8 cellular contexts compared by ENCODE assay signal in the genomic region with DNA sequence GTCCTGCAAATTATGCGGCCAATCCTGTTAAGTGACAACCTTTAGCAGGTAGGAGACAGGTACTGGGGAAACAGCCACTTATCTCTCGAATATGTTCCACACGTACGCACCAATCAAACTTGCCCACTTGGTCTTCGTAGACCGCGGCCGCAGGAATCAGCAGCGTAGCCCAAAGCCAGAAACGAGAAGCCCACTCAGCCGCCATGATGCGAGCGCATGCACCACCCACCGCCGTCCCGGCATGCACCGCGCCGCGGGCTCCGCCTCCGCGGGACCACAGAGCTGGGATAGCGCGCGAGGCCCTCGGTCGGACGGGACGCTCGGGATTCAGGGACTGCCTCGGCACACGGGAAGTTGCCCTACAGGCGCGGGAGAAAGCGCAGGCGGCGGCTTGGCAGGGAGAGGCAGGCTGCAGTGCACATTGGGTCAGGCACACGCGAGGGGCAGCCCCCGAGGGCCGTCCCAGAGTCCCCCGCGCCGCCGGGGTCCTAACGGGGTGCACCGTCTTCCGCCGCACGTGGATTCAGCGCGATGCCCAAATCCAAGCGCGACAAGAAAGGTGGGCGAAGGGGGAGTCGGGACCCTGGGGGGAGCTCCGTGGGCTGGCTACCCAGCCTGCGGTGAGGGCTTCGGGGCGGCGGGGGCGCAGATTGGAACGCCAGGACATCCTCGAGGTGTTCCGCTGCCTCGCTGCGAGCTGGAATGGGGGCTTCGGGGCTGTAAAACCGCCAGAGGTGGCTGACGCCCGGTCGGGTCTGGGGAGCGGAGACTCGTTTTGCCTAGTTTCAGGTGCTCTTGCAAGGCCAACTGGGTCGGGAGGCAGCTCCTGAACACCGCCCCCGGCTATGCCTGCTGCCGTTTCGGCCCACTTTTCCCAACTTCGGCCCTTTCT. TPM values are rescaled to one million over a fixed set of nuclear protein-coding genes. Genes with fewer than 3 reads are reported as not detected.
A peak's percentile ranks its signal among the peaks of the same experiment; 100 is the strongest.
DNase-seq lines count a peak whose midpoint lies in the region; ATAC-seq and TF ChIP-seq lines count a peak whose summit lies in the region.

A gene (minus strand): TSS at position 220 of the 892 bp plus-strand sequence. CDS start 15 bp downstream, at position 205.
A gene (plus strand): TSS at position 501 of the 892 bp plus-strand sequence. CDS start 31 bp downstream, at position 532.

- peaks cover 80% of the 10 kb centered on the region for H3K36me3 Mint-ChIP-seq in activated T-helper 17 cell treated with anti-CD3 and anti-CD28 coated beads, Interleukin-2, amount 50 U/mL, for 72 hours (ENCODE audit: low read depth)
- H3K36me3 Mint-ChIP-seq in naive thymus-derived CD8-positive, alpha-beta T cell: peaks cover 0 to 20% (median 0%) of the 10 kb centered on the region in 3 donors
- peaks cover 6 to 26% of the 10 kb centered on the region in 2 donors for H3K36me3 Mint-ChIP-seq in stimulated activated naive B cell treated with anti-CD40 and anti-IgM and Interleukin-4, amounts not matched to agents 10 μg/mL and 1 μg/mL and 100 μg/mL, for 72 hours

- peak; percentile 76 for ATAC-seq in GM21529 (IDR thresholded peaks at IDR 0.05; ENCODE audit: unreplicated experiment)
- peak; percentile 85 for ATAC-seq in activated T-helper 17 cell treated with anti-CD3 and anti-CD28 coated beads, Interleukin-2, amount 50 U/mL, for 72 hours (replicated peaks)
- peak; percentile 95 for ATAC-seq in naive thymus-derived CD8-positive, alpha-beta T cell
- peak; percentile 90 to 94 for ATAC-seq in stimulated activated naive B cell treated with anti-CD40 and anti-IgM and Interleukin-4, amounts not matched to agents 10 μg/mL and 1 μg/mL and 100 μg/mL, for 72 hours (replicated peaks)

- no peaks in the 10 kb centered on the region for H3K27me3 Mint-ChIP-seq in activated T-helper 17 cell treated with anti-CD3 and anti-CD28 coated beads, Interleukin-2, amount 50 U/mL, for 72 hours
- H3K27me3 Mint-ChIP-seq in naive thymus-derived CD8-positive, alpha-beta T cell: no peaks in the 10 kb centered on the region
- no peaks in the 10 kb centered on the region for H3K27me3 Mint-ChIP-seq in stimulated activated naive B cell treated with anti-CD40 and anti-IgM and Interleukin-4, amounts not matched to agents 10 μg/mL and 1 μg/mL and 100 μg/mL, for 72 hours

- no peak for TF ChIP-seq RAD21 in Ishikawa (IDR thresholded peaks at IDR 0.05; ENCODE audit: low read depth)

- H3K4me1 Mint-ChIP-seq in activated T-helper 17 cell treated with anti-CD3 and anti-CD28 coated beads, Interleukin-2, amount 50 U/mL, for 72 hours: peaks cover 25% of the 10 kb centered on the region
- peaks cover 12 to 51% (median 32%) of the 10 kb centered on the region in 4 donors for H3K4me1 Mint-ChIP-seq in naive thymus-derived CD8-positive, alpha-beta T cell
- H3K4me1 Mint-ChIP-seq in stimulated activated naive B cell treated with anti-CD40 and anti-IgM and Interleukin-4, amounts not matched to agents 10 μg/mL and 1 μg/mL and 100 μg/mL, for 72 hours: peaks cover 22 to 30% of the 10 kb centered on the region in 2 donors

- DNase-seq in DMS53 (lab: John Stamatoyannopoulos, UW) (peak; percentile 93), RPMI7951 (ENCODE audit: low read depth) (peak; percentile 83), fibroblast of mammary gland (ENCODE audit: low read depth) (peak; percentile 76)
- peak; percentile 73 to 96 (median 90) for DNase-seq in naive thymus-derived CD8-positive, alpha-beta T cell
- peak; percentile 89 for DNase-seq in stimulated activated naive B cell treated with anti-CD40 and anti-IgM and Interleukin-4, amounts not matched to agents 10 μg/mL and 1 μg/mL and 100 μg/mL, for 72 hours

- no peaks in the 10 kb centered on the region for H3K9me3 Mint-ChIP-seq in activated T-helper 17 cell treated with anti-CD3 and anti-CD28 coated beads, Interleukin-2, amount 50 U/mL, for 72 hours
- no peaks in the 10 kb centered on the region for H3K9me3 Mint-ChIP-seq in naive thymus-derived CD8-positive, alpha-beta T cell
- H3K9me3 Mint-ChIP-seq in stimulated activated naive B cell treated with anti-CD40 and anti-IgM and Interleukin-4, amounts not matched to agents 10 μg/mL and 1 μg/mL and 100 μg/mL, for 72 hours: no peaks in the 10 kb centered on the region

- peak within 1 kb of the TSS; percentile 97 for H3K27ac Mint-ChIP-seq in activated T-helper 17 cell treated with anti-CD3 and anti-CD28 coated beads, Interleukin-2, amount 50 U/mL, for 72 hours
- peak within 1 kb of the TSS; percentile 92 to 98 (median 95) for H3K27ac Mint-ChIP-seq in naive thymus-derived CD8-positive, alpha-beta T cell
- H3K27ac Mint-ChIP-seq in stimulated activated naive B cell treated with anti-CD40 and anti-IgM and Interleukin-4, amounts not matched to agents 10 μg/mL and 1 μg/mL and 100 μg/mL, for 72 hours: peak within 1 kb of the TSS; percentile 99

- no peak for TF ChIP-seq CTCF in fibroblast of mammary gland (conservative IDR thresholded peaks at IDR 0.05; ENCODE audit: control insufficient read depth, insufficient read depth, low read depth, low read length)

- H3K4me3 Mint-ChIP-seq in activated T-helper 17 cell treated with anti-CD3 and anti-CD28 coated beads, Interleukin-2, amount 50 U/mL, for 72 hours: peak within 1 kb of the TSS; percentile 96
- peak within 1 kb of the TSS; percentile 92 to 96 (median 94) for H3K4me3 Mint-ChIP-seq in naive thymus-derived CD8-positive, alpha-beta T cell
- H3K4me3 Mint-ChIP-seq in stimulated activated naive B cell treated with anti-CD40 and anti-IgM and Interleukin-4, amounts not matched to agents 10 μg/mL and 1 μg/mL and 100 μg/mL, for 72 hours: peak within 1 kb of the TSS; percentile 98

- POLR2A ChIA-PET in naive thymus-derived CD8-positive, alpha-beta T cell (lab: Charles Lee): interaction anchor here (0.7 to 1.5 kb wide), 14 partner anchors 9 to 347 kb away, joined by 3 to 8 read pairs (median 3); a partner anchor contains a TSS

- TF ChIP-seq EP300 in Ishikawa (IDR thresholded peaks at IDR 0.05; ENCODE audit: borderline replicate concordance): no peak

- peak within 1 kb of the TSS; percentile 94 for H3K4me3 ChIP-seq in fibroblast of mammary gland (ENCODE audit: control insufficient read depth, low read depth, low read length)

TF ChIP-seq in Ishikawa, 13 proteins besides CTCF, POLR2A, EP300 and RAD21 (continues in another document):
- 0 out of 2 replicates have a peak, but pooled peaks have one; percentile 18 for TF ChIP-seq TEAD4 (IDR thresholded peaks at IDR 0.05)
- TF ChIP-seq, protein P1, sequence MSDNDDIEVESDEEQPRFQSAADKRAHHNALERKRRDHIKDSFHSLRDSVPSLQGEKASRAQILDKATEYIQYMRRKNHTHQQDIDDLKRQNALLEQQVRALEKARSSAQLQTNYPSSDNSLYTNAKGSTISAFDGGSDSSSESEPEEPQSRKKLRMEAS (IDR thresholded peaks at IDR 0.05): peak; percentile 98
- TF ChIP-seq TAF1 (IDR thresholded peaks at IDR 0.05; ENCODE audit: low read depth): peak; percentile 95
- TF ChIP-seq YY1 (IDR thresholded peaks at IDR 0.05; ENCODE audit: low read depth): peak; percentile 97
- peak; percentile 66; the same call in 1 of the 2 replicates for TF ChIP-seq EGR1 (IDR thresholded peaks at IDR 0.05)
- TF ChIP-seq, protein P2, sequence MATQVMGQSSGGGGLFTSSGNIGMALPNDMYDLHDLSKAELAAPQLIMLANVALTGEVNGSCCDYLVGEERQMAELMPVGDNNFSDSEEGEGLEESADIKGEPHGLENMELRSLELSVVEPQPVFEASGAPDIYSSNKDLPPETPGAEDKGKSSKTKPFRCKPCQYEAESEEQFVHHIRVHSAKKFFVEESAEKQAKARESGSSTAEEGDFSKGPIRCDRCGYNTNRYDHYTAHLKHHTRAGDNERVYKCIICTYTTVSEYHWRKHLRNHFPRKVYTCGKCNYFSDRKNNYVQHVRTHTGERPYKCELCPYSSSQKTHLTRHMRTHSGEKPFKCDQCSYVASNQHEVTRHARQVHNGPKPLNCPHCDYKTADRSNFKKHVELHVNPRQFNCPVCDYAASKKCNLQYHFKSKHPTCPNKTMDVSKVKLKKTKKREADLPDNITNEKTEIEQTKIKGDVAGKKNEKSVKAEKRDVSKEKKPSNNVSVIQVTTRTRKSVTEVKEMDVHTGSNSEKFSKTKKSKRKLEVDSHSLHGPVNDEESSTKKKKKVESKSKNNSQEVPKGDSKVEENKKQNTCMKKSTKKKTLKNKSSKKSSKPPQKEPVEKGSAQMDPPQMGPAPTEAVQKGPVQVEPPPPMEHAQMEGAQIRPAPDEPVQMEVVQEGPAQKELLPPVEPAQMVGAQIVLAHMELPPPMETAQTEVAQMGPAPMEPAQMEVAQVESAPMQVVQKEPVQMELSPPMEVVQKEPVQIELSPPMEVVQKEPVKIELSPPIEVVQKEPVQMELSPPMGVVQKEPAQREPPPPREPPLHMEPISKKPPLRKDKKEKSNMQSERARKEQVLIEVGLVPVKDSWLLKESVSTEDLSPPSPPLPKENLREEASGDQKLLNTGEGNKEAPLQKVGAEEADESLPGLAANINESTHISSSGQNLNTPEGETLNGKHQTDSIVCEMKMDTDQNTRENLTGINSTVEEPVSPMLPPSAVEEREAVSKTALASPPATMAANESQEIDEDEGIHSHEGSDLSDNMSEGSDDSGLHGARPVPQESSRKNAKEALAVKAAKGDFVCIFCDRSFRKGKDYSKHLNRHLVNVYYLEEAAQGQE (IDR thresholded peaks at IDR 0.05; ENCODE audit: low read depth): no peak
- no peak for TF ChIP-seq CEBPB (IDR thresholded peaks at IDR 0.05)
- TF ChIP-seq NFIC (IDR thresholded peaks at IDR 0.05): 0 out of 2 replicates have a peak, but pooled peaks have one; percentile 6
- no peak for TF ChIP-seq FOXM1 (IDR thresholded peaks at IDR 0.05; ENCODE audit: borderline replicate concordance, low read depth)
- TF ChIP-seq ZBTB7A (IDR thresholded peaks at IDR 0.05; ENCODE audit: low read depth): no peak
- TF ChIP-seq, protein P3, sequence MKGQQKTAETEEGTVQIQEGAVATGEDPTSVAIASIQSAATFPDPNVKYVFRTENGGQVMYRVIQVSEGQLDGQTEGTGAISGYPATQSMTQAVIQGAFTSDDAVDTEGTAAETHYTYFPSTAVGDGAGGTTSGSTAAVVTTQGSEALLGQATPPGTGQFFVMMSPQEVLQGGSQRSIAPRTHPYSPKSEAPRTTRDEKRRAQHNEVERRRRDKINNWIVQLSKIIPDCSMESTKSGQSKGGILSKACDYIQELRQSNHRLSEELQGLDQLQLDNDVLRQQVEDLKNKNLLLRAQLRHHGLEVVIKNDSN (IDR thresholded peaks at IDR 0.05): peak; percentile 60; the same call in 1 of the 2 replicates

RNA-seq across cellular contexts. Expression of the first gene that starts in this region (rescaled TPM):
- 68.7 and 71.3 TPM in 2 replicates for total RNA-seq in RPMI7951 (2014; rRNA removed; shearing (Covaris generic))
- total RNA-seq in activated T-helper 17 cell treated with anti-CD3 and anti-CD28 coated beads, Interleukin-2, amount 50 U/mL, for 72 hours: 10 to 100 TPM; 41.1 to 51.9 TPM
- 10 to 100 TPM; 37.9 to 38.9 TPM for total RNA-seq in naive thymus-derived CD8-positive, alpha-beta T cell
- 10 to 100 TPM; 16.1 to 22.4 (median 21.0) TPM for polyA plus RNA-seq in naive thymus-derived CD8-positive, alpha-beta T cell

RNA-seq across cellular contexts. Expression of the second gene that starts in this region (rescaled TPM):
- 42.5 and 56.4 TPM in 2 replicates for total RNA-seq in RPMI7951 (2014; rRNA removed; shearing (Covaris generic))
- total RNA-seq in activated T-helper 17 cell treated with anti-CD3 and anti-CD28 coated beads, Interleukin-2, amount 50 U/mL, for 72 hours: 100 to 1,000 TPM in 1 of 2 donors, 10 to 100 TPM in 1; 59.3 to 113 TPM
- 10 to 100 TPM; 27.6 to 38.0 TPM for total RNA-seq in naive thymus-derived CD8-positive, alpha-beta T cell
- polyA plus RNA-seq in naive thymus-derived CD8-positive, alpha-beta T cell: 10 to 100 TPM; 24.7 to 37.4 (median 34.7) TPM

Comparison
In these comparisons a context has a peak if more than half of its experiments do, and no peak if none do; other contexts are left out.
1. Peak in every context shown above with its lines: DNase-seq, ATAC-seq and H3K4me3 ChIP-seq.